ENCODE assay signal across 12 cellular contexts in the genomic region with DNA sequence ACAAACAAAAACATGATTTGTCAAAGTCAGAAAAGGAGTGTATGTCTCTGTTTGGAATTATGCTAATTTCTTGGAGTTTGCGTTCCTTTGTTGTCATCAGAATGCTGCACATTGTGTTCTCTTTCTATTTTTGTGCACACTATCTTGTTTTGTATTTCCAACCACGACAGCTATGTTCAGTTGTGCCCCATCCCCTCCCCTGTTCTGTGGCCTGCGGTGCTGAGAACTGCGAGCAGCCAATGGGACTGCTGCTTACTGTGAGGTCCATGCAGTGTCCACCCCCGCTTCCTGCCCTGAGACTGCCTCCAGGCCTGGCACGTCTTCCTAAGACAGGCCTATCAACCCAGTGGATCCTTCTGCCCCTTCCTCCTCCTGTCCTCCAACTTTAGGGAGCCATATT.
A peak's percentile ranks its signal among the peaks of the same experiment; 100 is the strongest.
DNase-seq lines count a peak whose midpoint lies in the region; ATAC-seq and TF ChIP-seq lines count a peak whose summit lies in the region.
"Had no signal": no experiment of that assay in that cellular context is flagged by ENCODE, and none has a peak within 500 bp of the region (broad histone marks: within the 10 kb centered on the region; RNA-seq: fewer than 3 reads in every experiment).

No MANE protein-coding gene starts in this region.

- H3K36me3 ChIP-seq in neuron (ENCODE audit: insufficient read depth, low read length): no peaks in the 10 kb centered on the region

- H3K27me3 ChIP-seq in neuron (ENCODE audit: insufficient read depth, low read length): no peaks in the 10 kb centered on the region

- TF ChIP-seq CTCF in CD14-positive monocyte (IDR thresholded peaks at IDR 0.05) (no peak), GM13977 (IDR thresholded peaks at IDR 0.05; ENCODE audit: extremely low read depth, insufficient read depth, missing control alignments) (no peak)

- no peak overlapping the region for H3K4me3 ChIP-seq in neuron (ENCODE audit: low read length)

- intact Hi-C loops in left cardiac atrium (cut with DNase I): no loop called here
- intact Hi-C loops in CD14-positive monocyte (cut with micrococcal nuclease): no loop called here

- no peak overlapping the region for H3K27ac Mint-ChIP-seq in CD14-positive monocyte
- H3K27ac Mint-ChIP-seq: activated naive CD4-positive, alpha-beta T cell treated with anti-CD3 and anti-CD28 coated beads, Interleukin-2, amount 10 ng/mL, durations not matched to agents 7 days and 5 days; effector memory CD8-positive, alpha-beta T cell had no signal

- peaks cover 0 to 3% (median 0%) of the 10 kb centered on the region in 7 donors for H3K9me3 Mint-ChIP-seq in CD14-positive monocyte
- H3K9me3 Mint-ChIP-seq: activated naive CD4-positive, alpha-beta T cell treated with anti-CD3 and anti-CD28 coated beads, Interleukin-2, amount 10 ng/mL, durations not matched to agents 7 days and 5 days had no signal

- DNase-seq in C1 segment of cervical spinal cord (lab: John Stamatoyannopoulos, UW): peak in 12 of 14 donors; percentile 18 to 81 (median 66)
- DNase-seq in anterior cingulate cortex (lab: John Stamatoyannopoulos, UW): peak in 53 of 58 donors; percentile 9 to 95 (median 73)
- DNase-seq in left cardiac atrium: peak; percentile 79
- no peak for DNase-seq in NCI-H526 (lab: John Stamatoyannopoulos, UW)
- no peak for DNase-seq in CD14-positive monocyte (ENCODE audit: low spot score)
- DNase-seq in NCI-H2081 (lab: John Stamatoyannopoulos, UW): no peak
- DNase-seq in GM13977 (ENCODE audit: low spot score): no peak
- DNase-seq: activated naive CD4-positive, alpha-beta T cell treated with anti-CD3 and anti-CD28 coated beads, Interleukin-2, amount 10 ng/mL, durations not matched to agents 7 days and 5 days; effector memory CD8-positive, alpha-beta T cell; left colon had no signal

- peak; percentile 98 for ATAC-seq in left cardiac atrium
- ATAC-seq: effector memory CD8-positive, alpha-beta T cell; left colon; Panc1 had no signal

- peaks cover 7 to 12% (median 7%) of the 10 kb centered on the region in 3 donors for H3K27me3 Mint-ChIP-seq in CD14-positive monocyte (ENCODE audit: low read depth in 3 of 3)

- H3K4me1 Mint-ChIP-seq in CD14-positive monocyte: no peaks in the 10 kb centered on the region
- H3K4me1 Mint-ChIP-seq: activated naive CD4-positive, alpha-beta T cell treated with anti-CD3 and anti-CD28 coated beads, Interleukin-2, amount 10 ng/mL, durations not matched to agents 7 days and 5 days had no signal

- in situ Hi-C loops in GM13977 (cut with MboI; ENCODE audit: low pct_unique_long_range_greater_than_20kb, low sequenced_read_pairs, unreplicated experiment): no loop called here

- H3K9me3 ChIP-seq in neuron (ENCODE audit: low read length): no peaks in the 10 kb centered on the region

- peak overlapping the region in 1 of 2 donors; percentile 10 for H3K4me3 Mint-ChIP-seq in CD14-positive monocyte
- H3K4me3 Mint-ChIP-seq: activated naive CD4-positive, alpha-beta T cell treated with anti-CD3 and anti-CD28 coated beads, Interleukin-2, amount 10 ng/mL, durations not matched to agents 7 days and 5 days; effector memory CD8-positive, alpha-beta T cell had no signal

- H3K36me3 Mint-ChIP-seq in CD14-positive monocyte: no peaks in the 10 kb centered on the region
- H3K36me3 Mint-ChIP-seq: activated naive CD4-positive, alpha-beta T cell treated with anti-CD3 and anti-CD28 coated beads, Interleukin-2, amount 10 ng/mL, durations not matched to agents 7 days and 5 days had no signal

- H3K4me1 ChIP-seq in neuron (ENCODE audit: insufficient read depth, low read length): peaks cover 12% of the 10 kb centered on the region

- peak overlapping the region; percentile 76 for H2AFZ ChIP-seq in neuron (ENCODE audit: low read depth, low read length)

Comparison
In these comparisons a context has a peak if more than half of its experiments do, and no peak if none do; other contexts are left out.
1. DNase-seq: peak in C1 segment of cervical spinal cord (12 of 14), anterior cingulate cortex (53 of 58) and left cardiac atrium (single experiment); none in NCI-H526 (0 of 2), CD14-positive monocyte (single experiment), NCI-H2081 (0 of 2) and GM13977 (single experiment).